Comparison of ENCODE assay signal across 25 cellular contexts in genomic region chr12:84046869-84047268, GRCh38.
"Had no signal": no experiment of that assay in that cellular context is flagged by ENCODE, and none has a peak within 500 bp of the region (broad histone marks: within the 10 kb centered on the region; RNA-seq: fewer than 3 reads in every experiment).

No MANE protein-coding gene starts in this region.

- H3K27ac Mint-ChIP-seq: effector memory CD8-positive, alpha-beta T cell; naive thymus-derived CD8-positive, alpha-beta T cell; nephron progenitor cell; stimulated activated memory B cell treated with anti-CD40 and anti-IgM and Interleukin-4, amounts not matched to agents 10 μg/mL and 1 μg/mL and 100 μg/mL, for 72 hours had no signal

- H3K27ac ChIP-seq: coronary artery, esophagus squamous epithelium, foreskin keratinocyte, gastroesophageal sphincter, heart left ventricle, hepatocyte, left lung, prostate gland, sigmoid colon, testis, tibial artery, upper lobe of left lung had no signal

- H3K4me1 ChIP-seq: esophagus squamous epithelium, foreskin keratinocyte, gastroesophageal sphincter, heart left ventricle, left lung, prostate gland, sigmoid colon, testis, tibial artery, upper lobe of left lung had no signal

- H3K27me3 ChIP-seq: esophagus squamous epithelium, foreskin keratinocyte, gastroesophageal sphincter, heart left ventricle, hepatocyte, left lung, sigmoid colon, testis, tibial artery, upper lobe of left lung had no signal

- H3K9me3 Mint-ChIP-seq: effector memory CD8-positive, alpha-beta T cell; nephron progenitor cell; stimulated activated memory B cell treated with anti-CD40 and anti-IgM and Interleukin-4, amounts not matched to agents 10 μg/mL and 1 μg/mL and 100 μg/mL, for 72 hours had no signal

- ATAC-seq: effector memory CD8-positive, alpha-beta T cell; foreskin keratinocyte; gastroesophageal sphincter; heart left ventricle; left cardiac atrium; left lung; naive thymus-derived CD8-positive, alpha-beta T cell; right cardiac atrium; stimulated activated memory B cell treated with anti-CD40 and anti-IgM and Interleukin-4, amounts not matched to agents 10 μg/mL and 1 μg/mL and 100 μg/mL, for 72 hours; stimulated activated naive CD8-positive, alpha-beta T cell treated with anti-CD3 and anti-CD28 coated beads, Interleukin-15, Interleukin-2, amounts not matched to agents 100 U/mL and 50 U/mL, for 24 hours had no signal

- H3K4me1 Mint-ChIP-seq: naive thymus-derived CD8-positive, alpha-beta T cell; nephron progenitor cell; stimulated activated memory B cell treated with anti-CD40 and anti-IgM and Interleukin-4, amounts not matched to agents 10 μg/mL and 1 μg/mL and 100 μg/mL, for 72 hours had no signal

- H3K4me3 Mint-ChIP-seq: effector memory CD8-positive, alpha-beta T cell; naive thymus-derived CD8-positive, alpha-beta T cell; nephron progenitor cell; stimulated activated memory B cell treated with anti-CD40 and anti-IgM and Interleukin-4, amounts not matched to agents 10 μg/mL and 1 μg/mL and 100 μg/mL, for 72 hours had no signal

- H3K36me3 Mint-ChIP-seq: naive thymus-derived CD8-positive, alpha-beta T cell; stimulated activated memory B cell treated with anti-CD40 and anti-IgM and Interleukin-4, amounts not matched to agents 10 μg/mL and 1 μg/mL and 100 μg/mL, for 72 hours had no signal

- H3K27me3 Mint-ChIP-seq: effector memory CD8-positive, alpha-beta T cell; naive thymus-derived CD8-positive, alpha-beta T cell; stimulated activated memory B cell treated with anti-CD40 and anti-IgM and Interleukin-4, amounts not matched to agents 10 μg/mL and 1 μg/mL and 100 μg/mL, for 72 hours had no signal

- DNase-seq: effector memory CD8-positive, alpha-beta T cell; erythroblast; esophagus squamous epithelium; heart left ventricle; left cardiac atrium; left lung; mesendoderm; naive thymus-derived CD8-positive, alpha-beta T cell; nephron progenitor cell; nucleus accumbens; right cardiac atrium; sigmoid colon; stimulated activated CD4-positive, alpha-beta T cell treated with anti-CD3 and anti-CD28 coated beads, Interleukin-2, amount 100 ng/mL, for 24 hours; stimulated activated CD4-positive, alpha-beta T cell treated with anti-CD3 and anti-CD28 coated beads, Interleukin-4, amount 100 ng/mL, for 24 hours; stimulated activated naive CD8-positive, alpha-beta T cell treated with anti-CD3 and anti-CD28 coated beads, Interleukin-15, Interleukin-2, amounts not matched to agents 100 U/mL and 50 U/mL, for 24 hours; substantia nigra; testis; tibial artery; upper lobe of left lung had no signal

- H3K9me3 ChIP-seq: esophagus squamous epithelium, gastroesophageal sphincter, heart left ventricle, prostate gland, sigmoid colon, testis, tibial artery, upper lobe of left lung had no signal

- H3K4me3 ChIP-seq: coronary artery, esophagus squamous epithelium, gastroesophageal sphincter, heart left ventricle, hepatocyte, left lung, prostate gland, sigmoid colon, testis, tibial artery, upper lobe of left lung had no signal

- H3K36me3 ChIP-seq: esophagus squamous epithelium, gastroesophageal sphincter, heart left ventricle, left lung, prostate gland, sigmoid colon, tibial artery, upper lobe of left lung had no signal
